Comparison of ENCODE assay signal across 27 cellular contexts in the genomic region with DNA sequence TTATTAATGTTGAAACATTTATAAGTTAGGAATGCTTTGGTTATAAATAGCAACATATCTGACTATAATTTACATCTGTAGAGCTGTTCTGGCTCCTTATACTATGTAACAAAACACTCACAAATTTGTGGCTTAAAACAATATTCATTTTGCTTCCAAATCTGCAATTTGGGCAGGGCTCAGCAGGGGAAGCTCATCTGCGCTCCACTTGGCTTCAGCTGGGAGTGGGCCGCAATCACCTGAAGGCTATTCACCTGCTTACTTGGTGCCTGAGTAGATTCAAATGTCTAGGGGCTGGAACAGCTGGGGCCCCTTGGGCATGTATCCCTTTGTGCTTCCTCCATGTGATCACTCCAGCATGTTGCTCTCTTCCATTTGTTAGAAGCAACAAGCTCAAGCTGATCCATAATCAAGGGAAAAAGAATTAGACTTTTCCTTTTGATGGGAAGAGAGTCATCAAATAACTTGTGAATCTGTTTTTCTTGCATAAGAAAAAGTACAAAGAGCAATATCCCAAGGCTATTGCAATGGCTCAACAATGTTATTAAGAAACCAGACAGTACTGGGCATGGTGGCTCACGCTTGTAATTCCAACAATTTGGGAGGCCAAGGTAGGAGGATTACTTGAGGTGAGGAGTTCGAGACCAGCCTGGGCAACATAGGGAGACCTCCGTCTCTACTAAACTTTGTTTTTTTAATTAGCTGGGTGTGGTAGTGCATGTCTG.
"Had no signal": no experiment of that assay in that cellular context is flagged by ENCODE, and none has a peak within 500 bp of the region (broad histone marks: within the 10 kb centered on the region; RNA-seq: fewer than 3 reads in every experiment).

No MANE protein-coding gene starts in this region.

- H3K27me3 ChIP-seq: adrenal gland, body of pancreas, colonic mucosa had no signal

- DNase-seq: activated CD4-positive, alpha-beta memory T cell treated with anti-CD3 and anti-CD28 coated beads for 36 hours; activated CD4-positive, alpha-beta T cell treated with anti-CD3 and anti-CD28 coated beads for 36 hours; activated CD4-positive, alpha-beta T cell treated with anti-CD3 and anti-CD28 coated beads, Interleukin-2, amount 10 ng/mL, durations not matched to agents 24 days and 14 days; activated CD4-positive, CD25-positive, alpha-beta regulatory T cell; activated CD4-positive, CD25-positive, alpha-beta regulatory T cell treated with anti-CD3 and anti-CD28 coated beads, Interleukin-2, amount 50 U/mL, for 72 hours; activated CD8-positive, alpha-beta memory T cell treated with anti-CD3 and anti-CD28 coated beads, Interleukin-2, amount 10 ng/mL, durations not matched to agents 7 days and 5 days; activated CD8-positive, alpha-beta memory T cell treated with anti-CD3 and anti-CD28 coated beads, Interleukin-2, amount 50 U/mL, for 4 hours; activated CD8-positive, alpha-beta T cell treated with anti-CD3 and anti-CD28 coated beads, Interleukin-2, amount 10 ng/mL, durations not matched to agents 7 days and 5 days; activated effector memory CD4-positive, alpha-beta T cell treated with anti-CD3 and anti-CD28 coated beads, Interleukin-2, amount 50 U/mL, for 16 hours; activated naive CD4-positive, alpha-beta T cell treated with anti-CD3 and anti-CD28 coated beads for 36 hours; activated naive CD8-positive, alpha-beta T cell treated with anti-CD3 and anti-CD28 coated beads for 36 hours; activated naive CD8-positive, alpha-beta T cell treated with anti-CD3 and anti-CD28 coated beads, Interleukin-2, amount 50 U/mL, for 24 hours; activated T-cell treated with anti-CD3 and anti-CD28 coated beads, Interleukin-2, amount 50 U/mL, for 1 hour; activated T-cell treated with anti-CD3 and anti-CD28 coated beads, Interleukin-2, amount 50 U/mL, for 48 hours; adrenal gland; amygdala; aorta; body of pancreas; central memory CD4-positive, alpha-beta T cell; cerebellar nuclear complex; colonic mucosa; effector CD8-positive, alpha-beta T cell; foreskin fibroblast; T-helper 2 cell had no signal

- H3K4me1 ChIP-seq: adrenal gland, body of pancreas, colonic mucosa had no signal

- FAIRE-seq: endometrium, frontal cortex had no signal

- H3K4me3 ChIP-seq: adrenal gland, body of pancreas, colonic mucosa had no signal

- H3K27ac ChIP-seq: adrenal gland, body of pancreas, colonic mucosa had no signal

- H3K9me3 ChIP-seq: adrenal gland, body of pancreas, colonic mucosa had no signal

- H3K36me3 ChIP-seq: adrenal gland, colonic mucosa had no signal

- ATAC-seq: activated CD4-positive, alpha-beta T cell treated with anti-CD3 and anti-CD28 coated beads for 36 hours; activated CD8-positive, alpha-beta memory T cell treated with anti-CD3 and anti-CD28 coated beads, Interleukin-2, amount 10 ng/mL, durations not matched to agents 7 days and 5 days; activated CD8-positive, alpha-beta T cell treated with anti-CD3 and anti-CD28 coated beads, Interleukin-2, amount 10 ng/mL, durations not matched to agents 7 days and 5 days; activated naive CD8-positive, alpha-beta T cell treated with anti-CD3 and anti-CD28 coated beads, Interleukin-2, amount 50 U/mL, for 24 hours; body of pancreas; esophagus mucosa had no signal
